30 cellular contexts compared by ENCODE assay signal in genomic region chr22:45098056-45098455, GRCh38.
"Had no signal": no experiment of that assay in that cellular context is flagged by ENCODE, and none has a peak within 500 bp of the region (broad histone marks: within the 10 kb centered on the region; RNA-seq: fewer than 3 reads in every experiment).

No MANE protein-coding gene starts in this region.

- H3K36me3 Mint-ChIP-seq: activated CD8-positive, alpha-beta memory T cell treated with anti-CD3 and anti-CD28 coated beads, Interleukin-2, amount 10 ng/mL, durations not matched to agents 7 days and 5 days; activated naive CD4-positive, alpha-beta T cell treated with anti-CD3 and anti-CD28 coated beads, Interleukin-2, amount 50 U/mL, for 24 hours; T-cell had no signal

- H3K4me3 Mint-ChIP-seq: activated CD8-positive, alpha-beta memory T cell treated with anti-CD3 and anti-CD28 coated beads, Interleukin-2, amount 10 ng/mL, durations not matched to agents 7 days and 5 days; activated naive CD4-positive, alpha-beta T cell treated with anti-CD3 and anti-CD28 coated beads, Interleukin-2, amount 50 U/mL, for 24 hours; T-cell; T-helper 17 cell had no signal

- ATAC-seq: activated CD8-positive, alpha-beta memory T cell treated with anti-CD3 and anti-CD28 coated beads, Interleukin-2, amount 10 ng/mL, durations not matched to agents 7 days and 5 days; Right ventricle myocardium inferior; SK-N-SH treated with all-trans-retinoic acid at 6 μM for 48 hours; T-cell; T-helper 17 cell had no signal

- H3K9me3 Mint-ChIP-seq: activated naive CD4-positive, alpha-beta T cell treated with anti-CD3 and anti-CD28 coated beads, Interleukin-2, amount 50 U/mL, for 24 hours; T-cell had no signal

- H3K27ac Mint-ChIP-seq: activated CD8-positive, alpha-beta memory T cell treated with anti-CD3 and anti-CD28 coated beads, Interleukin-2, amount 10 ng/mL, durations not matched to agents 7 days and 5 days; activated naive CD4-positive, alpha-beta T cell treated with anti-CD3 and anti-CD28 coated beads, Interleukin-2, amount 50 U/mL, for 24 hours; T-cell; T-helper 17 cell had no signal

- DNase-seq: activated CD4-positive, alpha-beta T cell treated with anti-CD3 and anti-CD28 coated beads for 1 hour; activated CD4-positive, CD25-positive, alpha-beta regulatory T cell; activated CD8-positive, alpha-beta memory T cell treated with anti-CD3 and anti-CD28 coated beads for 24 hours; activated CD8-positive, alpha-beta memory T cell treated with anti-CD3 and anti-CD28 coated beads, Interleukin-2, amount 10 ng/mL, durations not matched to agents 7 days and 5 days; activated CD8-positive, alpha-beta memory T cell treated with anti-CD3 and anti-CD28 coated beads, Interleukin-2, amount 50 U/mL, for 48 hours; activated effector memory CD4-positive, alpha-beta T cell treated with anti-CD3 and anti-CD28 coated beads, Interleukin-2, amount 50 U/mL, for 16 hours; activated naive CD4-positive, alpha-beta T cell treated with Interleukin-2 at 50 U/mL for 16 hours; amniotic stem cell; brain microvascular endothelial cell; central memory CD4-positive, alpha-beta T cell; Kasumi-1; KG1; MG63; NCI-H1048; NCI-H1105 treated with DMSO at 0.1 percent for 48 hours; NCI-H1436; NCI-H1694; NCI-H2029; NCI-H345; NCI-H524 treated with DMSO at 0.1 percent for 48 hours; NK-92 treated with Interleukin-12 subunit alpha and Interleukin-12 subunit beta, amount 100 ng/mL, for 24 hours; PC-9; SIG-M5; T-cell; T-helper 17 cell; T1000; WERI-Rb-1 had no signal
